ENCODE assay signal across 25 cellular contexts in genomic region chr9:124795881-124796415, GRCh38. TPM values are rescaled to one million over a fixed set of nuclear protein-coding genes. Genes with fewer than 3 reads are reported as not detected.
DNase-seq lines count a peak whose midpoint lies in the region; ATAC-seq and TF ChIP-seq lines count a peak whose summit lies in the region.
"Had no signal": no experiment of that assay in that cellular context is flagged by ENCODE, and none has a peak within 500 bp of the region (broad histone marks: within the 10 kb centered on the region; RNA-seq: fewer than 3 reads in every experiment).

No MANE protein-coding gene starts in this region.

- H3K27ac ChIP-seq in breast epithelium (peak overlapping the region; percentile 25 to 74), esophagus muscularis mucosa (replicated peaks in 1 of 4) (peak overlapping the region in 3 of 4 donors; percentile 64), mesenchymal stem cell (ENCODE audit: low read length, poor library complexity, severe bottlenecking) (no peak overlapping the region), upper lobe of left lung (peak overlapping the region in 3 of 4 donors; percentile 65 to 85 (median 71))
- H3K27ac ChIP-seq: C4-2B, tibial artery, WERI-Rb-1 had no signal

- CTCF ChIA-PET in MCF 10A (lab: Yijun Ruan, JAX) = interaction anchor here (1.0 to 6.7 kb wide), 8 partner anchors 16 to 244 kb away, joined by 3 to 64 read pairs (median 5); partner anchors contain the start of gene WDR38

- H4K91ac ChIP-seq in mesenchymal stem cell (ENCODE audit: low read length) = peak overlapping the region; percentile 9

- no peaks in the 10 kb centered on the region for H3K36me3 Mint-ChIP-seq in MCF 10A (ENCODE audit: insufficient read depth, unreplicated experiment)

- POLR2A ChIA-PET in MCF 10A (lab: Yijun Ruan, JAX) = interaction anchor here (0.7 to 2.1 kb wide), 4 partner anchors 17 to 57 kb away, joined by 3 to 7 read pairs (median 4); no protein-coding TSS in a partner anchor

- no peak overlapping the region for H2BK5ac ChIP-seq in mesenchymal stem cell (ENCODE audit: low read depth, low read length, poor library complexity, severe bottlenecking)

- no peak overlapping the region for H2AFZ ChIP-seq in mesenchymal stem cell (ENCODE audit: low read depth, low read length)

- H3K4me1 ChIP-seq in breast epithelium (peaks cover 0 to 5% of the 10 kb centered on the region in 2 donors), esophagus muscularis mucosa (peaks cover 61 to 87% (median 73%) of the 10 kb centered on the region in 4 donors), mesenchymal stem cell (ENCODE audit: control insufficient read depth, insufficient read depth, low read depth, low read length) (peaks cover 19% of the 10 kb centered on the region), upper lobe of left lung (peaks cover 41 to 80% (median 45%) of the 10 kb centered on the region in 4 donors)

- TF ChIP-seq POLR2A in breast epithelium (IDR thresholded peaks at IDR 0.05) (no peak), esophagus muscularis mucosa (IDR thresholded peaks at IDR 0.05; ENCODE audit: low read depth) (no peak), upper lobe of left lung (IDR thresholded peaks at IDR 0.05) (no peak), erythroblast (IDR thresholded peaks at IDR 0.05; ENCODE audit: low read length) (no peak)

- DNase-seq in breast epithelium (ENCODE audit: low spot score in 2 of 2) (no peak), MCF 10A (ENCODE audit: unreplicated experiment) (no peak), esophagus muscularis mucosa (ENCODE audit: extremely low spot score) (no peak), mesenchymal stem cell (no peak), upper lobe of left lung (no peak), erythroblast (lab: John Stamatoyannopoulos, UW) (no peak), NCI-H1930 (lab: John Stamatoyannopoulos, UW) (no peak)
- DNase-seq: 8988T; amygdala; cortex of kidney; hypothalamus; left colon; MG63; NCI-H2081; NCI-H774; nephron progenitor cell; stimulated activated CD4-positive, alpha-beta T cell treated with anti-CD3 and anti-CD28 coated beads, Interleukin-4, amount 100 ng/mL, for 1 hour; stimulated activated CD8-positive, alpha-beta memory T cell treated with anti-CD3 and anti-CD28 coated beads, Interleukin-4, amount 100 ng/mL, for 48 hours; T-helper 1 cell; tibial artery; WERI-Rb-1 had no signal

- whole genome bisulfite sequencing in esophagus muscularis mucosa = 66% methylated on average over 4 of the region's 9 CpGs
- 66% methylated on average over 7 of the region's 9 CpGs for WGBS in mesenchymal stem cell
- 42 to 44% methylated on average over 7 to 8 of the region's 9 CpGs for WGBS in upper lobe of left lung, 2 donors

- ATAC-seq in upper lobe of left lung (ENCODE audit: low FRiP score in 2 of 2) (no peak), GM18868 (IDR thresholded peaks at IDR 0.05; ENCODE audit: unreplicated experiment) (no peak)
- ATAC-seq: activated T-helper 17 cell treated with anti-CD3 and anti-CD28 coated beads, Interleukin-2, amount 50 U/mL, for 72 hours; left colon; Panc1 had no signal

- peak overlapping the region in 1 of 2 experiments; percentile 88 for H3K14ac ChIP-seq in mesenchymal stem cell (ENCODE audit: low read length in 2 of 2)

- H3K27me3 ChIP-seq in breast epithelium (no peaks in the 10 kb centered on the region), esophagus muscularis mucosa (no peaks in the 10 kb centered on the region), mesenchymal stem cell (ENCODE audit: control insufficient read depth in 1 of 2, insufficient read depth in 1 of 2, low read length in 2 of 2) (no peaks in the 10 kb centered on the region), upper lobe of left lung (no peaks in the 10 kb centered on the region)
- H3K27me3 ChIP-seq: MG63 had no signal

- peak overlapping the region in 1 of 2 experiments; percentile 54 for H3K18ac ChIP-seq in mesenchymal stem cell (ENCODE audit: low read depth in 1 of 2, low read length in 2 of 2)

- no peak overlapping the region for H3K4me2 ChIP-seq in mesenchymal stem cell (ENCODE audit: low read length, poor library complexity, severe bottlenecking)

- no TSS peak for BruUV-seq in MCF 10A (replicated peaks; lab: Mats Ljungman, UMichigan)

- H3K27ac Mint-ChIP-seq in MCF 10A (ENCODE audit: low read depth, unreplicated experiment) = no peak overlapping the region
- H3K27ac Mint-ChIP-seq: activated T-helper 17 cell treated with anti-CD3 and anti-CD28 coated beads, Interleukin-2, amount 50 U/mL, for 72 hours; nephron progenitor cell had no signal

- no peak overlapping the region for H3K9ac ChIP-seq in mesenchymal stem cell (ENCODE audit: low read length)

- no peak overlapping the region for H3K23ac ChIP-seq in mesenchymal stem cell (ENCODE audit: low read length in 2 of 2)

- H3K4me3 ChIP-seq in breast epithelium = no peak overlapping the region
- no peak overlapping the region for H3K4me3 ChIP-seq in esophagus muscularis mucosa
- H3K4me3 ChIP-seq in mesenchymal stem cell (ENCODE audit: insufficient read depth in 1 of 2, low read depth in 1 of 2, low read length in 2 of 2) = no peak overlapping the region
- H3K4me3 ChIP-seq in upper lobe of left lung = no peak overlapping the region
- H3K4me3 ChIP-seq: MG63, tibial artery had no signal

- H3K27me3 Mint-ChIP-seq in MCF 10A (ENCODE audit: insufficient read depth, unreplicated experiment) = no peaks in the 10 kb centered on the region

- H3K4me1 Mint-ChIP-seq in MCF 10A (ENCODE audit: insufficient read depth, unreplicated experiment) = peaks cover 5% of the 10 kb centered on the region
- H3K4me1 Mint-ChIP-seq: activated T-helper 17 cell treated with anti-CD3 and anti-CD28 coated beads, Interleukin-2, amount 50 U/mL, for 72 hours had no signal

- H3K4me3 Mint-ChIP-seq in MCF 10A (ENCODE audit: unreplicated experiment) = no peak overlapping the region
- H3K4me3 Mint-ChIP-seq: activated T-helper 17 cell treated with anti-CD3 and anti-CD28 coated beads, Interleukin-2, amount 50 U/mL, for 72 hours; nephron progenitor cell had no signal

- no peaks in the 10 kb centered on the region for H3K36me3 ChIP-seq in breast epithelium
- H3K36me3 ChIP-seq in esophagus muscularis mucosa = peaks cover 0 to 4% (median 0%) of the 10 kb centered on the region in 4 donors
- H3K36me3 ChIP-seq in mesenchymal stem cell (ENCODE audit: control insufficient read depth in 1 of 2, insufficient read depth in 2 of 2, low read depth in 1 of 2, low read length in 2 of 2) = peaks cover 9 to 33% of the 10 kb centered on the region in 2 experiments
- no peaks in the 10 kb centered on the region for H3K36me3 ChIP-seq in upper lobe of left lung
- H3K36me3 ChIP-seq: MG63, tibial artery had no signal

- intact Hi-C loops in breast epithelium (cut with DNase I; ENCODE audit: low total_unique reads) = no loop called here
- intact Hi-C loops in MCF 10A (cut with micrococcal nuclease) = no loop called here
- intact Hi-C loops in esophagus muscularis mucosa (cut with DNase I) = no loop called here

- H3K4ac ChIP-seq in mesenchymal stem cell (ENCODE audit: low read depth in 1 of 2, low read length in 2 of 2) = no peak overlapping the region

- no peak overlapping the region for H2BK15ac ChIP-seq in mesenchymal stem cell (ENCODE audit: low read depth, poor library complexity, severe bottlenecking)

- no peaks in the 10 kb centered on the region for H3K9me3 Mint-ChIP-seq in MCF 10A (ENCODE audit: unreplicated experiment)
- H3K9me3 Mint-ChIP-seq: activated T-helper 17 cell treated with anti-CD3 and anti-CD28 coated beads, Interleukin-2, amount 50 U/mL, for 72 hours; nephron progenitor cell had no signal

- H3K79me1 ChIP-seq in mesenchymal stem cell (replicated peaks; ENCODE audit: low read length, poor library complexity, severe bottlenecking) = peaks cover 1% of the 10 kb centered on the region

- peak overlapping the region in 1 of 2 experiments; percentile 48 for H2BK12ac ChIP-seq in mesenchymal stem cell (ENCODE audit: low read length in 2 of 2)

- H4K8ac ChIP-seq in mesenchymal stem cell (ENCODE audit: low read length) = peak overlapping the region; percentile 1

- H3K9me3 ChIP-seq in breast epithelium (no peaks in the 10 kb centered on the region), esophagus muscularis mucosa (no peaks in the 10 kb centered on the region), mesenchymal stem cell (ENCODE audit: control insufficient read depth, low read length) (no peaks in the 10 kb centered on the region), upper lobe of left lung (no peaks in the 10 kb centered on the region)
- H3K9me3 ChIP-seq: MG63, tibial artery had no signal

- no peak for TF ChIP-seq CTCF in breast epithelium (IDR thresholded peaks at IDR 0.05)
- no peak for TF ChIP-seq CTCF in MCF 10A (IDR thresholded peaks at IDR 0.05; ENCODE audit: unreplicated experiment)
- no peak for TF ChIP-seq CTCF in esophagus muscularis mucosa (IDR thresholded peaks at IDR 0.05)
- TF ChIP-seq CTCF in upper lobe of left lung (IDR thresholded peaks at IDR 0.05) = no peak

- no peak overlapping the region for H2BK120ac ChIP-seq in mesenchymal stem cell (ENCODE audit: low read depth, low read length)

- H2AK5ac ChIP-seq in mesenchymal stem cell (ENCODE audit: low read length, severe bottlenecking) = peak overlapping the region; percentile 40

- TF ChIP-seq EP300 in esophagus muscularis mucosa (IDR thresholded peaks at IDR 0.05) (no peak), upper lobe of left lung (IDR thresholded peaks at IDR 0.05) (no peak)

RNA-seq across cellular contexts. Expression of gene OLFML2A, which starts 19.0 kb away (rescaled TPM):
- total RNA-seq in breast epithelium (10 to 100 TPM; 11.4 to 25.2 (median 11.4) TPM), MCF 10A (2022) (0.21 and 0.25 TPM in 2 replicates), esophagus muscularis mucosa (10 to 100 TPM; 39.0 to 98.9 (median 60.3) TPM), upper lobe of left lung (10 to 100 TPM in 4 of 6 donors, 1 to 10 TPM in 2; 4.2 to 35.6 (median 12.2) TPM)
- 14.3 TPM for polyA plus RNA-seq in mesenchymal stem cell (2013, experiment 1 of 2)
- polyA plus RNA-seq in mesenchymal stem cell (2013, experiment 2 of 2) = 14.4 TPM
- total RNA-seq: activated T-helper 17 cell treated with anti-CD3 and anti-CD28 coated beads, Interleukin-2, amount 50 U/mL, for 72 hours had no signal

RNA-seq across cellular contexts. Expression of gene NR6A1, which starts 24.8 kb away (rescaled TPM):
- 1 to 10 TPM; 1.3 to 5.3 (median 3.9) TPM for total RNA-seq in breast epithelium
- total RNA-seq in MCF 10A (2022) = 0.91 and 2.0 TPM in 2 replicates
- 1 to 10 TPM; 1.8 to 2.8 (median 2.0) TPM for total RNA-seq in esophagus muscularis mucosa
- 0.66 TPM for polyA plus RNA-seq in mesenchymal stem cell (2013, experiment 1 of 2)
- polyA plus RNA-seq in mesenchymal stem cell (2013, experiment 2 of 2) = 0.74 TPM
- total RNA-seq in upper lobe of left lung = 10 to 100 TPM in 2 of 6 donors, 1 to 10 TPM in 4; 4.2 to 34.6 (median 8.2) TPM

RNA-seq across cellular contexts. Expression of gene WDR38, which starts 57.3 kb away (rescaled TPM):
- total RNA-seq in breast epithelium = under 1 TPM in 1 of 3 donors, not detected in 2; 0.33 TPM
- total RNA-seq in MCF 10A (2022) = not detected in 2 replicates
- under 1 TPM in 1 of 4 donors, not detected in 3; 0.32 TPM for total RNA-seq in esophagus muscularis mucosa
- polyA plus RNA-seq in mesenchymal stem cell (2013, experiment 1 of 2) = not detected
- not detected for polyA plus RNA-seq in mesenchymal stem cell (2013, experiment 2 of 2)
- 10 to 100 TPM in 2 of 6 donors, 1 to 10 TPM in 3, not detected in 1; 4.1 to 24.1 (median 9.0) TPM for total RNA-seq in upper lobe of left lung
- total RNA-seq: activated T-helper 17 cell treated with anti-CD3 and anti-CD28 coated beads, Interleukin-2, amount 50 U/mL, for 72 hours; left colon had no signal
